ENCODE assay signal across 22 cellular contexts in genomic region chr3:63947594-63947993, GRCh38. TPM values are rescaled to one million over a fixed set of nuclear protein-coding genes. Genes with fewer than 3 reads are reported as not detected.
A peak's percentile ranks its signal among the peaks of the same experiment; 100 is the strongest.
DNase-seq lines count a peak whose midpoint lies in the region; ATAC-seq, FAIRE-seq and TF ChIP-seq lines count a peak whose summit lies in the region.
"Had no signal": no experiment of that assay in that cellular context is flagged by ENCODE, and none has a peak within 500 bp of the region (broad histone marks: within the 10 kb centered on the region; RNA-seq: fewer than 3 reads in every experiment).

No MANE protein-coding gene starts in this region.

- peaks cover 23% of the 10 kb centered on the region for H3K4me1 Mint-ChIP-seq in CD14-positive monocyte
- peaks cover 48% of the 10 kb centered on the region for H3K4me1 Mint-ChIP-seq in astrocyte (ENCODE audit: low read depth, unreplicated experiment)
- peaks cover 29 to 77% (median 68%) of the 10 kb centered on the region in 4 donors for H3K4me1 Mint-ChIP-seq in naive thymus-derived CD8-positive, alpha-beta T cell

- no peaks in the 10 kb centered on the region for H3K4me1 ChIP-seq in DND-41 (ENCODE audit: insufficient read depth, low read length)
- peaks cover 13% of the 10 kb centered on the region for H3K4me1 ChIP-seq in astrocyte (ENCODE audit: insufficient read depth, low read length)

- H3K4me3 Mint-ChIP-seq in CD14-positive monocyte (no peak overlapping the region), astrocyte (ENCODE audit: unreplicated experiment) (no peak overlapping the region)
- no peak overlapping the region for H3K4me3 Mint-ChIP-seq in naive thymus-derived CD8-positive, alpha-beta T cell
- H3K4me3 Mint-ChIP-seq: activated CD4-positive, alpha-beta T cell treated with anti-CD3 and anti-CD28 coated beads for 36 hours; activated T-cell treated with anti-CD3 and anti-CD28 coated beads, Interleukin-2, amount 50 U/mL, for 4 hours; IgD-negative memory B cell had no signal

- TF ChIP-seq CTCF in CD14-positive monocyte (IDR thresholded peaks at IDR 0.05) (no peak), DND-41 (IDR thresholded peaks at IDR 0.05; ENCODE audit: borderline replicate concordance, extremely low read depth, low read length, poor library complexity, severe bottlenecking) (no peak), astrocyte (IDR thresholded peaks at IDR 0.05; ENCODE audit: insufficient read depth, low read depth, low read length) (no peak), omental fat pad (IDR thresholded peaks at IDR 0.05) (no peak)

- no peak for DNase-seq in CD14-positive monocyte (ENCODE audit: low spot score)
- no peak for DNase-seq in DND-41
- no peak for DNase-seq in astrocyte (ENCODE audit: low read depth)
- DNase-seq in naive thymus-derived CD8-positive, alpha-beta T cell = no peak
- no peak for DNase-seq in NAMALWA (ENCODE audit: low spot score)
- DNase-seq in omental fat pad (ENCODE audit: low spot score) = no peak
- DNase-seq in NCI-H1694 treated with DMSO at 0.1 percent for 48 hours (lab: John Stamatoyannopoulos, UW) = no peak
- DNase-seq: activated CD4-positive, alpha-beta T cell treated with anti-CD3 and anti-CD28 coated beads for 36 hours; activated T-cell treated with anti-CD3 and anti-CD28 coated beads, Interleukin-2, amount 50 U/mL, for 4 hours; AML-193; anterior cingulate cortex; colonic mucosa; foreskin keratinocyte; mucosa of descending colon; NCI-H2081; NCI-H510A treated with DMSO at 0.1 percent for 48 hours; SJCRH30 had no signal

- H3K4me2 ChIP-seq in DND-41 (ENCODE audit: insufficient read depth, low read length) (no peak overlapping the region), astrocyte (ENCODE audit: low read length) (no peak overlapping the region)

- H3K27ac ChIP-seq in DND-41 (ENCODE audit: low read length) (peak overlapping the region; percentile 34; the same call in 1 of the 2 replicates), astrocyte (ENCODE audit: low read depth, low read length) (no peak overlapping the region)
- H3K27ac ChIP-seq: colonic mucosa, foreskin keratinocyte, SJCRH30 had no signal

- H3K4me3 ChIP-seq in DND-41 (ENCODE audit: low read depth in 1 of 2, low read length in 2 of 2) = no peak overlapping the region
- H3K4me3 ChIP-seq in astrocyte (ENCODE audit: insufficient read depth, low read depth, low read length) = no peak overlapping the region
- H3K4me3 ChIP-seq: colonic mucosa, mucosa of descending colon, SJCRH30 had no signal

- H3K9me3 Mint-ChIP-seq in CD14-positive monocyte (no peaks in the 10 kb centered on the region), astrocyte (ENCODE audit: unreplicated experiment) (no peaks in the 10 kb centered on the region)
- H3K9me3 Mint-ChIP-seq in naive thymus-derived CD8-positive, alpha-beta T cell = no peaks in the 10 kb centered on the region
- H3K9me3 Mint-ChIP-seq: activated T-cell treated with anti-CD3 and anti-CD28 coated beads, Interleukin-2, amount 50 U/mL, for 4 hours; IgD-negative memory B cell had no signal

- H3K9me3 ChIP-seq in DND-41 (ENCODE audit: insufficient read depth, low read length, severe bottlenecking) = no peaks in the 10 kb centered on the region
- H3K9me3 ChIP-seq in astrocyte (ENCODE audit: insufficient read depth, low read depth, low read length) = no peaks in the 10 kb centered on the region
- H3K9me3 ChIP-seq: colonic mucosa, mucosa of descending colon, SJCRH30 had no signal

- peaks cover 39% of the 10 kb centered on the region for H4K20me1 ChIP-seq in DND-41 (ENCODE audit: insufficient read depth, low read length)
- H4K20me1 ChIP-seq in astrocyte (ENCODE audit: insufficient read depth, low read length) = peaks cover 73% of the 10 kb centered on the region

- intact Hi-C loops in CD14-positive monocyte (cut with micrococcal nuclease) = no loop called here

- FAIRE-seq in astrocyte (lab: Jason Lieb, UNC) = no peak
- FAIRE-seq: H1 had no signal

- ATAC-seq in DND-41 (ENCODE audit: insufficient read depth, low read depth) = peak; percentile 75
- ATAC-seq in naive thymus-derived CD8-positive, alpha-beta T cell = no peak
- no peak for ATAC-seq in GM18511 (IDR thresholded peaks at IDR 0.05; ENCODE audit: unreplicated experiment)
- ATAC-seq in omental fat pad (ENCODE audit: low FRiP score) = no peak
- ATAC-seq: activated CD4-positive, alpha-beta T cell treated with anti-CD3 and anti-CD28 coated beads for 36 hours; activated T-cell treated with anti-CD3 and anti-CD28 coated beads, Interleukin-2, amount 50 U/mL, for 4 hours; foreskin keratinocyte had no signal

- H3K27ac Mint-ChIP-seq in CD14-positive monocyte (peak overlapping the region in 5 of 7 donors; percentile 2 to 68 (median 56)), astrocyte (ENCODE audit: unreplicated experiment) (peak overlapping the region; percentile 59)
- H3K27ac Mint-ChIP-seq in naive thymus-derived CD8-positive, alpha-beta T cell = peak overlapping the region in 9 of 10 donors; percentile 20 to 82 (median 56)

- H3K27me3 ChIP-seq in DND-41 (ENCODE audit: insufficient read depth, low read length, poor library complexity) (no peaks in the 10 kb centered on the region), astrocyte (ENCODE audit: insufficient read depth, low read length) (no peaks in the 10 kb centered on the region)
- H3K27me3 ChIP-seq: colonic mucosa, foreskin keratinocyte, SJCRH30 had no signal

- peaks cover 80% of the 10 kb centered on the region for H3K79me2 ChIP-seq in DND-41 (ENCODE audit: insufficient read depth, low read length)
- H3K79me2 ChIP-seq in astrocyte (ENCODE audit: insufficient read depth, low read length) = peaks cover 44% of the 10 kb centered on the region

- no peak overlapping the region for H2AFZ ChIP-seq in DND-41 (ENCODE audit: low read depth, low read length)
- H2AFZ ChIP-seq in astrocyte (ENCODE audit: low read depth, low read length) = no peak overlapping the region

- H3K9ac ChIP-seq in DND-41 (ENCODE audit: low read depth, low read length) = no peak overlapping the region
- H3K9ac ChIP-seq in astrocyte (ENCODE audit: low read length) = no peak overlapping the region

- no peaks in the 10 kb centered on the region for H3K27me3 Mint-ChIP-seq in CD14-positive monocyte (ENCODE audit: low read depth in 3 of 3)
- H3K27me3 Mint-ChIP-seq in astrocyte (ENCODE audit: low read depth, unreplicated experiment) = no peaks in the 10 kb centered on the region
- no peaks in the 10 kb centered on the region for H3K27me3 Mint-ChIP-seq in naive thymus-derived CD8-positive, alpha-beta T cell
- H3K27me3 Mint-ChIP-seq: activated CD4-positive, alpha-beta T cell treated with anti-CD3 and anti-CD28 coated beads for 36 hours; IgD-negative memory B cell had no signal

- POLR2A ChIA-PET in naive thymus-derived CD8-positive, alpha-beta T cell (lab: Charles Lee) = no interaction called here

- H3K36me3 ChIP-seq in DND-41 (ENCODE audit: insufficient read depth, low read length) (peaks cover 31% of the 10 kb centered on the region), astrocyte (ENCODE audit: insufficient read depth, low read length) (no peaks in the 10 kb centered on the region)
- H3K36me3 ChIP-seq: colonic mucosa, SJCRH30 had no signal

- peaks cover 31 to 41% of the 10 kb centered on the region in 2 donors for H3K36me3 Mint-ChIP-seq in CD14-positive monocyte
- H3K36me3 Mint-ChIP-seq in astrocyte (ENCODE audit: low read depth, unreplicated experiment) = peaks cover 9% of the 10 kb centered on the region
- peaks cover 0 to 13% (median 2%) of the 10 kb centered on the region in 3 donors for H3K36me3 Mint-ChIP-seq in naive thymus-derived CD8-positive, alpha-beta T cell

RNA-seq across cellular contexts. Expression of gene SCAANT1, which starts 35.4 kb away (rescaled TPM):
- polyA plus RNA-seq in CD14-positive monocyte = not detected
- total RNA-seq in astrocyte (not detected in 2 replicates), omental fat pad (not detected)
- 1 to 10 TPM in 1 of 2 experiments, not detected in 1; 2.9 TPM for total RNA-seq in naive thymus-derived CD8-positive, alpha-beta T cell
- polyA plus RNA-seq in naive thymus-derived CD8-positive, alpha-beta T cell = not detected
- total RNA-seq: activated CD4-positive, alpha-beta T cell treated with anti-CD3 and anti-CD28 coated beads for 36 hours; activated T-cell treated with anti-CD3 and anti-CD28 coated beads, Interleukin-2, amount 50 U/mL, for 4 hours; colonic mucosa; foreskin keratinocyte; H1; mucosa of descending colon; posterior vena cava; SJCRH30 had no signal
- polyA plus RNA-seq: H1, IgD-negative memory B cell, thymus had no signal
